ENCODE assay signal across 10 cellular contexts in genomic region chr1:154941332-154941995, GRCh38. TPM values are rescaled to one million over a fixed set of nuclear protein-coding genes. Genes with fewer than 3 reads are reported as not detected.
DNase-seq lines count a peak whose midpoint lies in the region; ATAC-seq and TF ChIP-seq lines count a peak whose summit lies in the region.
"Had no signal": no experiment of that assay in that cellular context is flagged by ENCODE, and none has a peak within 500 bp of the region (broad histone marks: within the 10 kb centered on the region; RNA-seq: fewer than 3 reads in every experiment).

No MANE protein-coding gene starts in this region.

- peak overlapping the region; percentile 87 for H3K27ac Mint-ChIP-seq in activated naive CD8-positive, alpha-beta T cell treated with anti-CD3 and anti-CD28 coated beads, Interleukin-2, amount 50 U/mL, for 24 hours
- peak overlapping the region; percentile 93 for H3K27ac Mint-ChIP-seq in memory B cell
- H3K27ac Mint-ChIP-seq in osteocyte (ENCODE audit: unreplicated experiment) = no peak overlapping the region

- H4K20me1 ChIP-seq in BLaER1 = peaks cover 15% of the 10 kb centered on the region; the same call in 1 of the 2 replicates

- H3K27ac ChIP-seq in BLaER1 = peak overlapping the region; percentile 86

- H3K9me3 ChIP-seq in BLaER1 = no peaks in the 10 kb centered on the region

- peaks cover under 1% of the 10 kb centered on the region for H3K36me3 Mint-ChIP-seq in activated naive CD8-positive, alpha-beta T cell treated with anti-CD3 and anti-CD28 coated beads, Interleukin-2, amount 50 U/mL, for 24 hours (ENCODE audit: low read depth)
- H3K36me3 Mint-ChIP-seq in memory B cell (no peaks in the 10 kb centered on the region), osteocyte (ENCODE audit: unreplicated experiment) (peaks cover 4% of the 10 kb centered on the region)

- H3K4me3 Mint-ChIP-seq in activated naive CD8-positive, alpha-beta T cell treated with anti-CD3 and anti-CD28 coated beads, Interleukin-2, amount 50 U/mL, for 24 hours = peak overlapping the region; percentile 3
- H3K4me3 Mint-ChIP-seq in memory B cell (peak overlapping the region; percentile 60), osteocyte (ENCODE audit: unreplicated experiment) (no peak overlapping the region)

- peak overlapping the region; percentile 57 for H3K9ac ChIP-seq in BLaER1

- peak overlapping the region; percentile 88 for H3K4me2 ChIP-seq in BLaER1

- peaks cover 90% of the 10 kb centered on the region for H3K4me1 ChIP-seq in BLaER1

- H3K27me3 Mint-ChIP-seq in activated naive CD8-positive, alpha-beta T cell treated with anti-CD3 and anti-CD28 coated beads, Interleukin-2, amount 50 U/mL, for 24 hours = no peaks in the 10 kb centered on the region
- no peaks in the 10 kb centered on the region for H3K27me3 Mint-ChIP-seq in memory B cell
- H3K27me3 Mint-ChIP-seq in osteocyte (ENCODE audit: unreplicated experiment) = no peaks in the 10 kb centered on the region

- H3K4me1 Mint-ChIP-seq in activated naive CD8-positive, alpha-beta T cell treated with anti-CD3 and anti-CD28 coated beads, Interleukin-2, amount 50 U/mL, for 24 hours = peaks cover 72% of the 10 kb centered on the region
- H3K4me1 Mint-ChIP-seq in memory B cell (peaks cover 62% of the 10 kb centered on the region), osteocyte (ENCODE audit: unreplicated experiment) (peaks cover 17% of the 10 kb centered on the region)

- TF ChIP-seq CTCF in GM12875 (IDR thresholded peaks at IDR 0.05; ENCODE audit: borderline replicate concordance, insufficient read depth, low read depth, low read length) (no peak), osteocyte (IDR thresholded peaks at IDR 0.05) (no peak)

- no peaks in the 10 kb centered on the region for H3K27me3 ChIP-seq in BLaER1

- ATAC-seq in activated naive CD8-positive, alpha-beta T cell treated with anti-CD3 and anti-CD28 coated beads, Interleukin-2, amount 50 U/mL, for 24 hours = no peak
- ATAC-seq in memory B cell (ENCODE audit: low read depth) (no peak), HG03025 (IDR thresholded peaks at IDR 0.05; ENCODE audit: low FRiP score, unreplicated experiment) (no peak)

- peaks cover 20% of the 10 kb centered on the region for H3K36me3 ChIP-seq in BLaER1

- H3K4me3 ChIP-seq in BLaER1 = no peak overlapping the region; the same call in 1 of the 2 replicates
- H3K4me3 ChIP-seq in GM12875 (ENCODE audit: low read depth, low read length) = peak overlapping the region; percentile 71

- no peak for DNase-seq in activated naive CD8-positive, alpha-beta T cell treated with anti-CD3 and anti-CD28 coated beads, Interleukin-2, amount 50 U/mL, for 24 hours
- DNase-seq in memory B cell (ENCODE audit: low spot score in 2 of 2) = no peak
- no peak for DNase-seq in NCI-H510A (lab: John Stamatoyannopoulos, UW)
- no peak for DNase-seq in KG1 (lab: John Stamatoyannopoulos, UW)
- no peak for DNase-seq in osteocyte (ENCODE audit: extremely low spot score, unreplicated experiment)
- DNase-seq: NCI-H1092 had no signal

- H3K9me3 Mint-ChIP-seq in activated naive CD8-positive, alpha-beta T cell treated with anti-CD3 and anti-CD28 coated beads, Interleukin-2, amount 50 U/mL, for 24 hours = no peaks in the 10 kb centered on the region
- H3K9me3 Mint-ChIP-seq in memory B cell (no peaks in the 10 kb centered on the region), osteocyte (ENCODE audit: unreplicated experiment) (no peaks in the 10 kb centered on the region)
- H3K9me3 Mint-ChIP-seq: nephron had no signal

RNA-seq across cellular contexts. Expression of gene PMVK, which starts 4.9 kb away (rescaled TPM):
- total RNA-seq in osteocyte = 29.5 and 34.5 TPM in 2 replicates

RNA-seq across cellular contexts. Expression of gene PBXIP1, which starts 14.4 kb away (rescaled TPM):
- total RNA-seq in osteocyte = 90.1 and 92.6 TPM in 2 replicates

RNA-seq across cellular contexts. Expression of gene PYGO2, which starts 20.1 kb away (rescaled TPM):
- 29.2 and 30.4 TPM in 2 replicates for total RNA-seq in osteocyte

RNA-seq across cellular contexts. Expression of gene SHC1, which starts 29.1 kb away (rescaled TPM):
- 219 and 239 TPM in 2 replicates for total RNA-seq in osteocyte

RNA-seq across cellular contexts. Expression of gene CKS1B, which starts 33.0 kb away (rescaled TPM):
- total RNA-seq in osteocyte = 38.5 and 39.6 TPM in 2 replicates
